In the genomic region with DNA sequence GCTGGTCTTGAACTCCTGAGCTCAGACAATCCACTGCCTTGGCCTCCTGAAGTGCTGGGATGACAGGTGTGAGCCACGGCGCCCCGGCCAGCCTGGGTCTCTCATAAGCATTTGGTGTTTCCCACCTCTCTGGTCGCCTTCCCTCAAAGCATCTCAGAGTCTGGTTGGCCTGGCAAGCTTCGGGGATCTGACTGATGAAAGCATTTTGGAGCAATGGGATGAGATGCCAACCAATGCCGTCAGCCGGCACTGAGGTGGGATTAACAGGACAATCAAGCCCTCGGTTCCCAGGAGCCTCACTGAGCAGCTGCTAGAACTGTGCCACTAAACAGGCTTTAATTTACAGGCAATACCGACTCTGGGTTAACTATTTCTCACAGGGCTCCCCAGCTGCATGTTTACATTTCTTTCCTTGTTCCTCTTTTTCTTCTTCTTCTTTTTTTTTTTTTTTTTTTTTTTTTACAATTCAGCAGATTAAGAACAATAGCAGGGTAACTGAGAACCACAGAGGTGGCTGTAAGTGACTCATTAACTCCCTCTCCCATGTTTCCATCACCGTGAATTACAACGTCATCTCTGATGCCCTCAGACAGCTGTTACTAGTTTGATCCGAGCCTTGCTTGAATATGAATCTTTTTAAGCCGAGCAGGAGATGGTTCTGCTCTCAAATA, we compare ENCODE assay signal across 8 cellular contexts. TPM values are rescaled to one million over a fixed set of nuclear protein-coding genes. Genes with fewer than 3 reads are reported as not detected.
DNase-seq lines count a peak whose midpoint lies in the region; ATAC-seq and TF ChIP-seq lines count a peak whose summit lies in the region.

No MANE protein-coding gene starts in this region.

- CTCF ChIA-PET in SK-N-SH (lab: Yijun Ruan, JAX): interaction anchor here (0.7 to 12.8 kb wide), 53 partner anchors 12 to 337 kb away, joined by 3 to 403 read pairs (median 10); partner anchors contain the start of genes HPCAL1 and RRM2

- DNase-seq in KG1 (lab: John Stamatoyannopoulos, UW): peak; percentile 13
- peak; percentile 56 for DNase-seq in cerebellar cortex (ENCODE audit: low spot score)
- no peak for DNase-seq in NK-92 treated with Interleukin-12 subunit alpha and Interleukin-12 subunit beta, amount 100 ng/mL, for 24 hours (lab: John Stamatoyannopoulos, UW)
- DNase-seq in SK-N-SH: no peak
- DNase-seq in activated naive CD4-positive, alpha-beta T cell treated with Interleukin-2 at 50 U/mL for 16 hours: no peak

- no peak for TF ChIP-seq CTCF in SK-N-SH (IDR thresholded peaks at IDR 0.05)

- peaks cover 2% of the 10 kb centered on the region for H3F3A ChIP-seq in SK-N-SH (replicated peaks; ENCODE audit: insufficient read depth)

- no peak for TF ChIP-seq EP300 in SK-N-SH (IDR thresholded peaks at IDR 0.05; ENCODE audit: borderline replicate concordance in 1 of 2, low read depth in 1 of 2, low read length in 1 of 2)

- ATAC-seq in GM18498 (IDR thresholded peaks at IDR 0.05; ENCODE audit: unreplicated experiment) (peak; percentile 69), GM21576 (IDR thresholded peaks at IDR 0.05; ENCODE audit: unreplicated experiment) (peak; percentile 60), SK-N-SH treated with all-trans-retinoic acid at 6 μM for 48 hours (no peak)

- H3K9ac ChIP-seq in SK-N-SH: no peak overlapping the region

- H3K4me1 ChIP-seq in SK-N-SH (ENCODE audit: control insufficient read depth in 1 of 2, insufficient read depth in 2 of 2, low read depth in 1 of 2, low read length in 1 of 2): peaks cover 25 to 55% of the 10 kb centered on the region in 2 experiments

- WGBS in SK-N-SH (ENCODE audit: low lambda C conversion rate): 92% methylated on average over 13 of the region's 13 CpGs

- H2AFZ ChIP-seq in SK-N-SH (ENCODE audit: low read depth): no peak overlapping the region

- H3K27ac ChIP-seq in SK-N-SH (ENCODE audit: low read depth in 2 of 2, low read length in 1 of 2): no peak overlapping the region

- no peaks in the 10 kb centered on the region for H3K79me2 ChIP-seq in SK-N-SH (ENCODE audit: insufficient read depth)

- H4K20me1 ChIP-seq in SK-N-SH (ENCODE audit: insufficient read depth): no peaks in the 10 kb centered on the region

- H3K9me2 ChIP-seq in SK-N-SH: no peaks in the 10 kb centered on the region

- POLR2A ChIA-PET in SK-N-SH (lab: Yijun Ruan, JAX): interaction anchor here (0.7 to 1.8 kb wide), 5 partner anchors 124 to 286 kb away, joined by 3 to 13 read pairs (median 6); no protein-coding TSS in a partner anchor

- peaks cover 0 to 5% of the 10 kb centered on the region in 2 experiments for H3K36me3 ChIP-seq in SK-N-SH (replicated peaks in 1 of 2; ENCODE audit: control insufficient read depth in 1 of 2, insufficient read depth in 2 of 2, low read length in 1 of 2)

- H3K4me2 ChIP-seq in SK-N-SH: no peak overlapping the region

- no peaks in the 10 kb centered on the region for H3K9me3 ChIP-seq in SK-N-SH

- H3K27me3 ChIP-seq in SK-N-SH (ENCODE audit: insufficient read depth): no peaks in the 10 kb centered on the region

- TF ChIP-seq RAD21 in SK-N-SH (IDR thresholded peaks at IDR 0.05; ENCODE audit: low read length): no peak

- H3K4me3 ChIP-seq in SK-N-SH (ENCODE audit: low read depth in 2 of 2, low read length in 1 of 2): no peak overlapping the region

TF ChIP-seq in SK-N-SH treated with all-trans-retinoic acid at 6 μM for 48 hours, 23 proteins besides CTCF, POLR2A, EP300 and RAD21 (continues in another document):
- TF ChIP-seq, protein P1, sequence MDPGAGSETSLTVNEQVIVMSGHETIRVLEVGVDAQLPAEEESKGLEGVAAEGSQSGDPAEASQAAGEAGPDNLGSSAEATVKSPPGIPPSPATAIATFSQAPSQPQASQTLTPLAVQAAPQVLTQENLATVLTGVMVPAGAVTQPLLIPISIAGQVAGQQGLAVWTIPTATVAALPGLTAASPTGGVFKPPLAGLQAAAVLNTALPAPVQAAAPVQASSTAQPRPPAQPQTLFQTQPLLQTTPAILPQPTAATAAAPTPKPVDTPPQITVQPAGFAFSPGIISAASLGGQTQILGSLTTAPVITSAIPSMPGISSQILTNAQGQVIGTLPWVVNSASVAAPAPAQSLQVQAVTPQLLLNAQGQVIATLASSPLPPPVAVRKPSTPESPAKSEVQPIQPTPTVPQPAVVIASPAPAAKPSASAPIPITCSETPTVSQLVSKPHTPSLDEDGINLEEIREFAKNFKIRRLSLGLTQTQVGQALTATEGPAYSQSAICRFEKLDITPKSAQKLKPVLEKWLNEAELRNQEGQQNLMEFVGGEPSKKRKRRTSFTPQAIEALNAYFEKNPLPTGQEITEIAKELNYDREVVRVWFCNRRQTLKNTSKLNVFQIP (CRISPR knock-in tag; IDR thresholded peaks at IDR 0.05; ENCODE audit: borderline replicate concordance, low read depth): no peak
- TF ChIP-seq OSR1 (CRISPR knock-in tag; IDR thresholded peaks at IDR 0.05) (no peak), PPARA (CRISPR knock-in tag; IDR thresholded peaks at IDR 0.05; ENCODE audit: borderline replicate concordance) (no peak), RARB (CRISPR knock-in tag; IDR thresholded peaks at IDR 0.05) (no peak), ZNF565 (CRISPR knock-in tag; conservative IDR thresholded peaks at IDR 0.05; ENCODE audit: low read depth) (no peak), TSHZ2 (CRISPR knock-in tag; IDR thresholded peaks at IDR 0.05) (no peak), ZFP3 (CRISPR knock-in tag; IDR thresholded peaks at IDR 0.05) (no peak)

TF ChIP-seq in SK-N-SH, 30 proteins besides CTCF, POLR2A, EP300 and RAD21 (continues in another document):
- no peak for TF ChIP-seq MAX (IDR thresholded peaks at IDR 0.05; ENCODE audit: low read depth)
- TF ChIP-seq, protein P2, sequence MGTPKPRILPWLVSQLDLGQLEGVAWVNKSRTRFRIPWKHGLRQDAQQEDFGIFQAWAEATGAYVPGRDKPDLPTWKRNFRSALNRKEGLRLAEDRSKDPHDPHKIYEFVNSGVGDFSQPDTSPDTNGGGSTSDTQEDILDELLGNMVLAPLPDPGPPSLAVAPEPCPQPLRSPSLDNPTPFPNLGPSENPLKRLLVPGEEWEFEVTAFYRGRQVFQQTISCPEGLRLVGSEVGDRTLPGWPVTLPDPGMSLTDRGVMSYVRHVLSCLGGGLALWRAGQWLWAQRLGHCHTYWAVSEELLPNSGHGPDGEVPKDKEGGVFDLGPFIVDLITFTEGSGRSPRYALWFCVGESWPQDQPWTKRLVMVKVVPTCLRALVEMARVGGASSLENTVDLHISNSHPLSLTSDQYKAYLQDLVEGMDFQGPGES (IDR thresholded peaks at IDR 0.05; ENCODE audit: low read depth, low read length): no peak
- TF ChIP-seq FOXJ3 (CRISPR knock-in tag; IDR thresholded peaks at IDR 0.05): no peak
- TF ChIP-seq POLR2AphosphoS5 (IDR thresholded peaks at IDR 0.05; ENCODE audit: low read depth, low read length): no peak
- TF ChIP-seq REST (IDR thresholded peaks at IDR 0.05; ENCODE audit: low read depth, low read length): no peak
- TF ChIP-seq RCOR1 (IDR thresholded peaks at IDR 0.05; ENCODE audit: low read length): no peak
- TF ChIP-seq CHD2 (IDR thresholded peaks at IDR 0.05; ENCODE audit: low read length, partially characterized antibody): no peak
- TF ChIP-seq RXRA (IDR thresholded peaks at IDR 0.05; ENCODE audit: borderline replicate concordance, low read depth): no peak
- no peak for TF ChIP-seq NFIC (IDR thresholded peaks at IDR 0.05; ENCODE audit: borderline replicate concordance)
- TF ChIP-seq TEAD4 (IDR thresholded peaks at IDR 0.05; ENCODE audit: borderline replicate concordance, insufficient read depth): no peak
- no peak for TF ChIP-seq USF1 (IDR thresholded peaks at IDR 0.05; ENCODE audit: borderline replicate concordance, low read depth)
- TF ChIP-seq SIN3A (IDR thresholded peaks at IDR 0.05; ENCODE audit: borderline replicate concordance, low read depth, low read length): no peak

RNA-seq across cellular contexts. Expression of gene ODC1, which starts 38.0 kb away (rescaled TPM):
- polyA plus RNA-seq in SK-N-SH (2012; rRNA removed): 253 and 273 TPM in 2 replicates
- polyA plus RNA-seq in SK-N-SH (2012; cell fraction: cytosol; rRNA removed): 286 and 365 TPM in 2 replicates
- polyA plus RNA-seq in SK-N-SH (2012; cell fraction: nucleus; rRNA removed): 192 and 200 TPM in 2 replicates

Comparison
In these comparisons a context has a peak if more than half of its experiments do, and no peak if none do; other contexts are left out.
1. DNase-seq: peak in KG1 (single experiment) and cerebellar cortex (single experiment); none in NK-92 treated with Interleukin-12 subunit alpha and Interleukin-12 subunit beta, amount 100 ng/mL, for 24 hours (single experiment), SK-N-SH (single experiment) and activated naive CD4-positive, alpha-beta T cell treated with Interleukin-2 at 50 U/mL for 16 hours (single experiment).